Comparison of ENCODE assay signal across 29 cellular contexts in the genomic region with DNA sequence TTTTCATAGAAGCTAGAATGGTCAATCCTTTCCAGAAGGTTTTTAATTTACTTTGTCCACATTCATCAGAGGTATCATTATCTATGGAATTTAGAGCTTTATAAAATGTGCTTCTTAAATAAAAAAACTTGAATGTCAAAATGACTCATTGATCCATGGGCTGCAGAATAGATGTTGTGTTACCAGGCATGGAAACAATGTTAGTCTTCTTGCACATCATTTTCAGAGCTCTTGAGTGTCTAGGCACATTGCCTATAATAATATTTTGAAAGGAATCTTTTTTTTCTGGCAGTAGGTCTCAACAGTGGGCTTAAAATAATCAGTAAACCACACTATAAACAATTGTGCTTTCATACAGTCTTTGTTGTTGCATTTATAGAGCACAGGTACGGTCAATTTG.
"Had no signal": no experiment of that assay in that cellular context is flagged by ENCODE, and none has a peak within 500 bp of the region (broad histone marks: within the 10 kb centered on the region; RNA-seq: fewer than 3 reads in every experiment).

No MANE protein-coding gene starts in this region.

- H3K4me3 ChIP-seq: colonic mucosa, dorsolateral prefrontal cortex, esophagus muscularis mucosa, esophagus squamous epithelium, gastrocnemius medialis, gastroesophageal sphincter, heart left ventricle, heart right ventricle, hepatocyte had no signal

- H3K9me3 ChIP-seq: colonic mucosa, esophagus squamous epithelium, gastrocnemius medialis, gastroesophageal sphincter had no signal

- H3K27me3 ChIP-seq: colonic mucosa, dorsolateral prefrontal cortex, esophagus muscularis mucosa, esophagus squamous epithelium, foreskin keratinocyte, gastrocnemius medialis, gastroesophageal sphincter, heart left ventricle, heart right ventricle, hepatocyte had no signal

- H3K4me3 Mint-ChIP-seq: dendritic cell treated with granulocyte-macrophage colony-stimulating factor and Interleukin-4, amounts not matched to agents 40 ng/mL and 50 ng/mL, for 4 days; effector memory CD8-positive, alpha-beta T cell; endodermal cell had no signal

- H3K4me2 ChIP-seq: hepatocyte had no signal

- H3K27ac ChIP-seq: colonic mucosa, dorsolateral prefrontal cortex, epithelial cell of prostate, esophagus muscularis mucosa, esophagus squamous epithelium, foreskin keratinocyte, gastrocnemius medialis, gastroesophageal sphincter, heart left ventricle, heart right ventricle, hepatocyte had no signal

- H3K9me3 Mint-ChIP-seq: endodermal cell had no signal

- H3K4me1 Mint-ChIP-seq: endodermal cell had no signal

- DNase-seq: colonic mucosa; cortex of kidney; dermis blood vessel endothelial cell; dorsolateral prefrontal cortex; effector CD4-positive, alpha-beta T cell; effector CD8-positive, alpha-beta T cell; effector memory CD4-positive, alpha-beta T cell; effector memory CD8-positive, alpha-beta T cell; endodermal cell; erythroblast; esophagus squamous epithelium; foreskin fibroblast; foreskin keratinocyte; foreskin melanocyte; gastrocnemius medialis; glutamatergic neuron; head of caudate nucleus; heart left ventricle; heart right ventricle; hippocampal formation had no signal

- H2AFZ ChIP-seq: hepatocyte had no signal

- FAIRE-seq: colon, endometrium, endothelial cell of umbilical vein, frontal cortex had no signal

- H3K36me3 ChIP-seq: colonic mucosa, esophagus muscularis mucosa, esophagus squamous epithelium, gastrocnemius medialis, gastroesophageal sphincter, heart left ventricle, heart right ventricle had no signal

- H3K79me2 ChIP-seq: hepatocyte had no signal

- H3K4me1 ChIP-seq: colonic mucosa, esophagus muscularis mucosa, esophagus squamous epithelium, foreskin keratinocyte, gastrocnemius medialis, gastroesophageal sphincter had no signal

- H3K27me3 Mint-ChIP-seq: dendritic cell treated with granulocyte-macrophage colony-stimulating factor and Interleukin-4, amounts not matched to agents 40 ng/mL and 50 ng/mL, for 4 days; effector memory CD8-positive, alpha-beta T cell had no signal

- H3K27ac Mint-ChIP-seq: dendritic cell treated with granulocyte-macrophage colony-stimulating factor and Interleukin-4, amounts not matched to agents 40 ng/mL and 50 ng/mL, for 4 days; effector memory CD8-positive, alpha-beta T cell; endodermal cell had no signal
